In genomic region chr5:107436276-107436675, GRCh38 we compare ENCODE assay signal across 1 cellular context.
TF ChIP-seq lines count a peak whose summit lies in the region.

No MANE protein-coding gene starts in this region.

TF ChIP-seq in IMR-90, 13 proteins besides CTCF, POLR2A, EP300 and RAD21 (continued from another document):
- TF ChIP-seq MAZ (IDR thresholded peaks at IDR 0.05; ENCODE audit: borderline replicate concordance, low read depth, low read length) (no peak), RCOR1 (IDR thresholded peaks at IDR 0.05; ENCODE audit: insufficient replicate concordance, low read length) (no peak)
